8 cellular contexts compared by ENCODE assay signal in genomic region chr4:138242076-138242829, GRCh38. TPM values are rescaled to one million over a fixed set of nuclear protein-coding genes. Genes with fewer than 3 reads are reported as not detected.
DNase-seq lines count a peak whose midpoint lies in the region; TF ChIP-seq lines count a peak whose summit lies in the region.

SLC7A11 (minus strand) TSS chr4:138242349; CDS start chr4:138242069, 280 bp downstream.

- peak; percentile 78 for TF ChIP-seq POLR2A in transverse colon (IDR thresholded peaks at IDR 0.05)

- peak within 1 kb of the TSS; percentile 79 for H3K4me3 Mint-ChIP-seq in activated T-cell treated with anti-CD3 and anti-CD28 coated beads, Interleukin-2, amount 50 U/mL, for 24 hours

- H4K20me1 ChIP-seq in neural cell (ENCODE audit: insufficient read depth) = no peaks in the 10 kb centered on the region

- peak within 1 kb of the TSS; percentile 4 for H3K4me2 ChIP-seq in neural cell (ENCODE audit: low read length)

- H3K9me3 ChIP-seq in neural cell (ENCODE audit: low read length) (no peaks in the 10 kb centered on the region), transverse colon (no peaks in the 10 kb centered on the region)

- 2 to 5% methylated on average over 10 to 12 of the region's 12 CpGs for WGBS in transverse colon (ENCODE audit: low coverage in 1 of 2), 2 donors

- H3K36me3 Mint-ChIP-seq in activated T-cell treated with anti-CD3 and anti-CD28 coated beads, Interleukin-2, amount 50 U/mL, for 24 hours (ENCODE audit: low read depth) = no peaks in the 10 kb centered on the region

- H3K9me3 Mint-ChIP-seq in activated T-cell treated with anti-CD3 and anti-CD28 coated beads, Interleukin-2, amount 50 U/mL, for 24 hours = no peaks in the 10 kb centered on the region

- TF ChIP-seq CTCF in GM20000 (IDR thresholded peaks at IDR 0.05; ENCODE audit: extremely low read depth, missing control alignments) (no peak), HL-60 (IDR thresholded peaks at IDR 0.05; ENCODE audit: insufficient read depth, low read length) (no peak), fibroblast of pulmonary artery (IDR thresholded peaks at IDR 0.05; ENCODE audit: low read length, missing control alignments) (no peak), neural cell (IDR thresholded peaks at IDR 0.05; ENCODE audit: poor library complexity, severe bottlenecking) (no peak), transverse colon (IDR thresholded peaks at IDR 0.05) (peak in 3 of 5 experiments; percentile 7 to 46 (median 33))

- DNase-seq in DMS53 (lab: John Stamatoyannopoulos, UW) (peak; percentile 98), GM20000 (ENCODE audit: low spot score) (peak; percentile 57), HL-60 (ENCODE audit: low read depth in 1 of 2, low spot score in 1 of 2) (peak; percentile 94 to 98), NCI-H82 treated with DMSO at 0.1 percent for 48 hours (lab: John Stamatoyannopoulos, UW; ENCODE audit: unreplicated experiment) (peak; percentile 83), fibroblast of pulmonary artery (ENCODE audit: low read depth) (peak; percentile 99), transverse colon (peak; percentile 83)
- DNase-seq in activated T-cell treated with anti-CD3 and anti-CD28 coated beads, Interleukin-2, amount 50 U/mL, for 24 hours = peak; percentile 34

- peak within 1 kb of the TSS; percentile 59 for H3K4me3 ChIP-seq in HL-60 (replicated peaks; ENCODE audit: insufficient read depth, low read length)
- H3K4me3 ChIP-seq in fibroblast of pulmonary artery (replicated peaks; ENCODE audit: low read depth, low read length) = peak within 1 kb of the TSS; percentile 58
- peak within 1 kb of the TSS; percentile 54 for H3K4me3 ChIP-seq in neural cell (ENCODE audit: low read length)
- H3K4me3 ChIP-seq in transverse colon = peak within 1 kb of the TSS in 3 of 4 donors; percentile 13 to 42 (median 20)

- no peaks in the 10 kb centered on the region for H3K79me2 ChIP-seq in neural cell (replicated peaks; ENCODE audit: insufficient read depth, low read length)

- H3K9me2 ChIP-seq in neural cell (ENCODE audit: insufficient read depth, low read length) = no peaks in the 10 kb centered on the region

- peaks cover 21% of the 10 kb centered on the region for H3K4me1 Mint-ChIP-seq in activated T-cell treated with anti-CD3 and anti-CD28 coated beads, Interleukin-2, amount 50 U/mL, for 24 hours (ENCODE audit: low read depth)

- H3K36me3 ChIP-seq in neural cell (ENCODE audit: insufficient read depth, low read length) (no peaks in the 10 kb centered on the region), transverse colon (no peaks in the 10 kb centered on the region)

- peaks cover 0 to 19% (median 4%) of the 10 kb centered on the region in 4 donors for H3K4me1 ChIP-seq in transverse colon

- no peak within 1 kb of the TSS for H3K9ac ChIP-seq in neural cell (ENCODE audit: low read length)

- H3K27ac ChIP-seq in HL-60 (replicated peaks) = peak within 1 kb of the TSS; percentile 89
- H3K27ac ChIP-seq in neural cell (ENCODE audit: low read length) = no peak within 1 kb of the TSS
- peak within 1 kb of the TSS; percentile 59 to 79 (median 77) for H3K27ac ChIP-seq in transverse colon

- H3K27me3 ChIP-seq in HL-60 (ENCODE audit: insufficient read depth, poor library complexity, severe bottlenecking) (no peaks in the 10 kb centered on the region), neural cell (ENCODE audit: insufficient read depth, low read depth, low read length) (no peaks in the 10 kb centered on the region), transverse colon (no peaks in the 10 kb centered on the region)

- H3K27ac Mint-ChIP-seq in activated T-cell treated with anti-CD3 and anti-CD28 coated beads, Interleukin-2, amount 50 U/mL, for 24 hours = peak within 1 kb of the TSS; percentile 95

- no peak within 1 kb of the TSS for H2AFZ ChIP-seq in neural cell (ENCODE audit: low read depth, low read length)

- intact Hi-C loops in transverse colon (cut with DNase I; ENCODE audit: low total_unique reads) = no loop called here

- H3F3A ChIP-seq in neural cell (ENCODE audit: insufficient read depth, low read length, poor library complexity, severe bottlenecking) = no peaks in the 10 kb centered on the region

- in situ Hi-C loops in transverse colon (cut with MboI; ENCODE audit: low pct_ligation_motif_present in 1 of 4, low pct_unique_long_range_greater_than_20kb in 1 of 4, low sequenced_read_pairs in 3 of 4) = no loop called here

- no peaks in the 10 kb centered on the region for H3K27me3 Mint-ChIP-seq in activated T-cell treated with anti-CD3 and anti-CD28 coated beads, Interleukin-2, amount 50 U/mL, for 24 hours

- no peak for TF ChIP-seq RAD21 in neural cell (conservative IDR thresholded peaks at IDR 0.05)

- TF ChIP-seq EP300 in neural cell (conservative IDR thresholded peaks at IDR 0.05; ENCODE audit: poor library complexity, severe bottlenecking) (no peak), transverse colon (IDR thresholded peaks at IDR 0.05; ENCODE audit: low read depth) (no peak)

TF ChIP-seq in neural cell, 6 proteins besides CTCF, POLR2A, EP300 and RAD21:
- TF ChIP-seq POLR2AphosphoS5 (IDR thresholded peaks at IDR 0.05) = peak; percentile 7
- TF ChIP-seq TAF1 (IDR thresholded peaks at IDR 0.05; ENCODE audit: low read depth) = no peak
- peak; percentile 28 for TF ChIP-seq MXI1 (conservative IDR thresholded peaks at IDR 0.05; ENCODE audit: poor library complexity, severe bottlenecking)

RNA-seq across cellular contexts. Expression of gene SLC7A11, which starts in this region (rescaled TPM):
- 0.40 and 0.46 TPM in 2 replicates for polyA plus RNA-seq in neural cell
- polyA minus RNA-seq in neural cell = 0.73 and 1.0 TPM in 2 replicates
- 1 to 10 TPM in 1 of 4 donors, under 1 TPM in 2, not detected in 1; under 0.01 to 2.5 (median 0.82) TPM for total RNA-seq in transverse colon

Comparison
In these comparisons a context has a peak if more than half of its experiments do, and no peak if none do; other contexts are left out.
1. DNase-seq: peak in every context shown above with its lines; median percentile 99 in fibroblast of pulmonary artery; 98 in DMS53; 96 in HL-60; 83 in NCI-H82 treated with DMSO at 0.1 percent for 48 hours; 83 in transverse colon; 57 in GM20000; 34 in activated T-cell treated with anti-CD3 and anti-CD28 coated beads, Interleukin-2, amount 50 U/mL, for 24 hours.
2. CTCF ChIP-seq: peak in transverse colon (3 of 5); none in GM20000 (single experiment), HL-60 (single experiment), fibroblast of pulmonary artery (single experiment) and neural cell (single experiment).
3. Peak in every context shown above with its lines, with median percentiles within 50 percentile points of each other: H3K4me3 ChIP-seq.